In genomic region chr2:190478572-190478971, GRCh38 we compare ENCODE assay signal across 16 cellular contexts. TPM values are rescaled to one million over a fixed set of nuclear protein-coding genes. Genes with fewer than 3 reads are reported as not detected.
DNase-seq lines count a peak whose midpoint lies in the region; ATAC-seq and TF ChIP-seq lines count a peak whose summit lies in the region.
"Had no signal": no experiment of that assay in that cellular context is flagged by ENCODE, and none has a peak within 500 bp of the region (broad histone marks: within the 10 kb centered on the region; RNA-seq: fewer than 3 reads in every experiment).

No MANE protein-coding gene starts in this region.

- no peak for TF ChIP-seq POLR2A in esophagus squamous epithelium (IDR thresholded peaks at IDR 0.05)

- DNase-seq in natural killer cell (no peak), esophagus squamous epithelium (lab: John Stamatoyannopoulos, UW) (no peak), osteoblast (ENCODE audit: insufficient read length, low spot score, missing footprints) (no peak), SK-N-DZ (ENCODE audit: low spot score) (no peak), foreskin fibroblast (no peak)
- no peak for DNase-seq in natural killer cell treated with Interleukin-12 subunit alpha and Interleukin-12 subunit beta and Interleukin-15 and Interleukin-18, amount 100 ng/mL, for 72 hours (ENCODE audit: low spot score)
- no peak for DNase-seq in stimulated activated naive CD8-positive, alpha-beta T cell treated with anti-CD3 and anti-CD28 coated beads, Interleukin-15, amount 100 ng/mL, for 72 hours
- DNase-seq: activated CD4-positive, CD25-positive, alpha-beta regulatory T cell; activated CD8-positive, alpha-beta T cell treated with anti-CD3 and anti-CD28 coated beads for 36 hours; nephron progenitor cell; psoas muscle; SK-N-SH; stimulated activated CD4-positive, alpha-beta T cell treated with anti-CD3 and anti-CD28 coated beads, Interleukin-4, amount 100 ng/mL, for 24 hours had no signal

- peak overlapping the region; percentile 28 for H3K4me2 ChIP-seq in osteoblast (ENCODE audit: insufficient read depth, low read length)
- H3K4me2 ChIP-seq: SK-N-SH had no signal

- no peaks in the 10 kb centered on the region for H4K20me1 ChIP-seq in osteoblast (ENCODE audit: insufficient read depth, low read length)

- peaks cover 17 to 36% of the 10 kb centered on the region in 2 donors for H3K4me1 Mint-ChIP-seq in natural killer cell
- peaks cover 5 to 21% of the 10 kb centered on the region in 2 donors for H3K4me1 Mint-ChIP-seq in natural killer cell treated with Interleukin-12 subunit alpha and Interleukin-12 subunit beta and Interleukin-15 and Interleukin-18, amount 100 ng/mL, for 72 hours (ENCODE audit: low read depth in 2 of 2)
- H3K4me1 Mint-ChIP-seq in stimulated activated naive CD8-positive, alpha-beta T cell treated with anti-CD3 and anti-CD28 coated beads, Interleukin-15, amount 100 ng/mL, for 72 hours = peaks cover 7% of the 10 kb centered on the region

- peaks cover 2 to 3% of the 10 kb centered on the region in 2 donors for H3K9me3 Mint-ChIP-seq in natural killer cell
- H3K9me3 Mint-ChIP-seq in natural killer cell treated with Interleukin-12 subunit alpha and Interleukin-12 subunit beta and Interleukin-15 and Interleukin-18, amount 100 ng/mL, for 72 hours = peaks cover 4% of the 10 kb centered on the region
- peaks cover 4 to 6% of the 10 kb centered on the region in 2 donors for H3K9me3 Mint-ChIP-seq in stimulated activated naive CD8-positive, alpha-beta T cell treated with anti-CD3 and anti-CD28 coated beads, Interleukin-15, amount 100 ng/mL, for 72 hours
- H3K9me3 Mint-ChIP-seq: activated naive CD4-positive, alpha-beta T cell treated with anti-CD3 and anti-CD28 coated beads, Interleukin-2, amount 50 U/mL, for 24 hours; stimulated activated naive CD8-positive, alpha-beta T cell treated with anti-CD3 and anti-CD28 coated beads, Interleukin-15, Interleukin-2, amounts not matched to agents 100 ng/mL and 50 ng/mL, for 24 hours had no signal

- TF ChIP-seq CTCF in natural killer cell (IDR thresholded peaks at IDR 0.05) (no peak), esophagus squamous epithelium (IDR thresholded peaks at IDR 0.05) (no peak), osteoblast (IDR thresholded peaks at IDR 0.05; ENCODE audit: extremely low read depth, low read depth, low read length) (no peak), foreskin fibroblast (IDR thresholded peaks at IDR 0.05; ENCODE audit: low read depth, low read length) (no peak)

- WGBS in esophagus squamous epithelium, 2 donors = 58 to 79% methylated on average over 2 of the region's 2 CpGs

- intact Hi-C loops in natural killer cell (cut with micrococcal nuclease) = no loop called here
- intact Hi-C loops in esophagus squamous epithelium (cut with DNase I) = no loop called here

- ATAC-seq in natural killer cell (no peak), GM18498 (IDR thresholded peaks at IDR 0.05; ENCODE audit: unreplicated experiment) (no peak)
- ATAC-seq in natural killer cell treated with Interleukin-12 subunit alpha and Interleukin-12 subunit beta and Interleukin-15 and Interleukin-18, amount 100 ng/mL, for 72 hours = no peak
- no peak for ATAC-seq in stimulated activated naive CD8-positive, alpha-beta T cell treated with anti-CD3 and anti-CD28 coated beads, Interleukin-15, amount 100 ng/mL, for 72 hours
- ATAC-seq: activated CD8-positive, alpha-beta T cell treated with anti-CD3 and anti-CD28 coated beads for 36 hours; psoas muscle had no signal

- H3K4me3 ChIP-seq in esophagus squamous epithelium = peak overlapping the region in 1 of 4 donors; percentile 2
- no peak overlapping the region for H3K4me3 ChIP-seq in osteoblast (ENCODE audit: insufficient read depth, low read length)
- no peak overlapping the region for H3K4me3 ChIP-seq in foreskin fibroblast (ENCODE audit: low read depth in 1 of 2, low read length in 2 of 2)
- H3K4me3 ChIP-seq: psoas muscle had no signal

- H3K27ac ChIP-seq in esophagus squamous epithelium = peak overlapping the region; percentile 11 to 77 (median 64)
- H3K27ac ChIP-seq in osteoblast (ENCODE audit: low read depth, low read length) = no peak overlapping the region
- H3K27ac ChIP-seq: psoas muscle had no signal

- no peaks in the 10 kb centered on the region for H3K27me3 ChIP-seq in esophagus squamous epithelium
- H3K27me3 ChIP-seq in osteoblast (ENCODE audit: insufficient read depth, low read length) = no peaks in the 10 kb centered on the region

- H3K36me3 ChIP-seq in esophagus squamous epithelium (no peaks in the 10 kb centered on the region), osteoblast (ENCODE audit: insufficient read depth, low read length) (no peaks in the 10 kb centered on the region)

- H3K27ac Mint-ChIP-seq in natural killer cell = peak overlapping the region; percentile 68 to 72
- H3K27ac Mint-ChIP-seq in natural killer cell treated with Interleukin-12 subunit alpha and Interleukin-12 subunit beta and Interleukin-15 and Interleukin-18, amount 100 ng/mL, for 72 hours = no peak overlapping the region
- no peak overlapping the region for H3K27ac Mint-ChIP-seq in stimulated activated naive CD8-positive, alpha-beta T cell treated with anti-CD3 and anti-CD28 coated beads, Interleukin-15, amount 100 ng/mL, for 72 hours
- H3K27ac Mint-ChIP-seq: activated CD8-positive, alpha-beta T cell treated with anti-CD3 and anti-CD28 coated beads for 36 hours; activated naive CD4-positive, alpha-beta T cell treated with anti-CD3 and anti-CD28 coated beads, Interleukin-2, amount 50 U/mL, for 24 hours; nephron progenitor cell; stimulated activated naive CD8-positive, alpha-beta T cell treated with anti-CD3 and anti-CD28 coated beads, Interleukin-15, Interleukin-2, amounts not matched to agents 100 ng/mL and 50 ng/mL, for 24 hours had no signal

- H2AFZ ChIP-seq in osteoblast (ENCODE audit: low read length) = no peak overlapping the region

- no peak overlapping the region for H3K4me3 Mint-ChIP-seq in natural killer cell
- no peak overlapping the region for H3K4me3 Mint-ChIP-seq in natural killer cell treated with Interleukin-12 subunit alpha and Interleukin-12 subunit beta and Interleukin-15 and Interleukin-18, amount 100 ng/mL, for 72 hours
- H3K4me3 Mint-ChIP-seq in stimulated activated naive CD8-positive, alpha-beta T cell treated with anti-CD3 and anti-CD28 coated beads, Interleukin-15, amount 100 ng/mL, for 72 hours = no peak overlapping the region
- H3K4me3 Mint-ChIP-seq: activated CD8-positive, alpha-beta T cell treated with anti-CD3 and anti-CD28 coated beads for 36 hours; activated naive CD4-positive, alpha-beta T cell treated with anti-CD3 and anti-CD28 coated beads, Interleukin-2, amount 50 U/mL, for 24 hours; nephron progenitor cell; stimulated activated naive CD8-positive, alpha-beta T cell treated with anti-CD3 and anti-CD28 coated beads, Interleukin-15, Interleukin-2, amounts not matched to agents 100 ng/mL and 50 ng/mL, for 24 hours had no signal

- H3K9me3 ChIP-seq in esophagus squamous epithelium = no peaks in the 10 kb centered on the region
- H3K9me3 ChIP-seq in osteoblast (ENCODE audit: low read depth, low read length) = no peaks in the 10 kb centered on the region
- H3K9me3 ChIP-seq: psoas muscle, SK-N-SH had no signal

- H3K79me2 ChIP-seq in osteoblast (ENCODE audit: insufficient read depth, low read length) = no peaks in the 10 kb centered on the region

- no peaks in the 10 kb centered on the region for H3K27me3 Mint-ChIP-seq in natural killer cell (ENCODE audit: low read depth in 2 of 2)
- no peaks in the 10 kb centered on the region for H3K27me3 Mint-ChIP-seq in natural killer cell treated with Interleukin-12 subunit alpha and Interleukin-12 subunit beta and Interleukin-15 and Interleukin-18, amount 100 ng/mL, for 72 hours
- no peaks in the 10 kb centered on the region for H3K27me3 Mint-ChIP-seq in stimulated activated naive CD8-positive, alpha-beta T cell treated with anti-CD3 and anti-CD28 coated beads, Interleukin-15, amount 100 ng/mL, for 72 hours
- H3K27me3 Mint-ChIP-seq: activated CD8-positive, alpha-beta T cell treated with anti-CD3 and anti-CD28 coated beads for 36 hours; activated naive CD4-positive, alpha-beta T cell treated with anti-CD3 and anti-CD28 coated beads, Interleukin-2, amount 50 U/mL, for 24 hours; stimulated activated naive CD8-positive, alpha-beta T cell treated with anti-CD3 and anti-CD28 coated beads, Interleukin-15, Interleukin-2, amounts not matched to agents 100 ng/mL and 50 ng/mL, for 24 hours had no signal

- no peaks in the 10 kb centered on the region for H3K36me3 Mint-ChIP-seq in natural killer cell
- peaks cover 4% of the 10 kb centered on the region for H3K36me3 Mint-ChIP-seq in natural killer cell treated with Interleukin-12 subunit alpha and Interleukin-12 subunit beta and Interleukin-15 and Interleukin-18, amount 100 ng/mL, for 72 hours

- H3K4me1 ChIP-seq in esophagus squamous epithelium = peaks cover 0 to 35% (median 3%) of the 10 kb centered on the region in 3 donors
- peaks cover 2% of the 10 kb centered on the region for H3K4me1 ChIP-seq in osteoblast (ENCODE audit: insufficient read depth, low read length)
- H3K4me1 ChIP-seq: psoas muscle had no signal

RNA-seq across cellular contexts. Expression of gene NEMP2, which starts 56.0 kb away (rescaled TPM):
- total RNA-seq in natural killer cell = 10 to 100 TPM; 17.2 to 21.0 (median 18.3) TPM
- 1 to 10 TPM; 8.3 to 9.4 TPM for total RNA-seq in natural killer cell treated with Interleukin-12 subunit alpha and Interleukin-12 subunit beta and Interleukin-15 and Interleukin-18, amount 100 ng/mL, for 72 hours
- total RNA-seq in esophagus squamous epithelium = 1 to 10 TPM; 1.0 to 2.7 (median 2.0) TPM
- total RNA-seq in osteoblast = 3.8 and 4.7 TPM in 2 replicates
- 5.9 and 9.6 TPM in 2 replicates for polyA plus RNA-seq in SK-N-DZ (2014; cell fraction: cytosol; rRNA removed)
- polyA plus RNA-seq in SK-N-DZ (2014; cell fraction: nucleus; rRNA removed) = 4.7 and 9.8 TPM in 2 replicates

Comparison
In these comparisons a context has a peak if more than half of its experiments do, and no peak if none do; other contexts are left out.
1. H3K27ac Mint-ChIP-seq: peak in natural killer cell (2 of 2); none in natural killer cell treated with Interleukin-12 subunit alpha and Interleukin-12 subunit beta and Interleukin-15 and Interleukin-18, amount 100 ng/mL, for 72 hours (0 of 2) and stimulated activated naive CD8-positive, alpha-beta T cell treated with anti-CD3 and anti-CD28 coated beads, Interleukin-15, amount 100 ng/mL, for 72 hours (0 of 2).